Comparison of ENCODE assay signal across 23 cellular contexts in the genomic region with DNA sequence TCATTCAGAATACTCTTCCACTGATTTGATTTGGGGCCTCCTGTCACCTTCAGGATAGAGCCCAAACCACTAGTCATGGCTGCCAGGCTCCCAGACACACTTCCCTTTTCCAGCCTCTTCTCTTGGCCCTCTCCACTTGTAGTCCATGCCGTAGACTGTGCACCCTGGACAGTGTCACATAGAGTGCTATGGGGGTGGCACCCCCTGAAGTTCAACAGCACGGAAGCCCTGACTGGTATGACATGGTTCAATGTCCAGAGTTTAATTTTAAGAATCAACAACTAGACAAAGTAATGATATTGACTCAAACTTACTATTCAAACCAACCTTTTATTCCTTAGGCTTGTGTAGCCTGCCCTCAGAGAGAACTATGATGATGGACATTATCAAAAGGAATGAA. TPM values are rescaled to one million over a fixed set of nuclear protein-coding genes. Genes with fewer than 3 reads are reported as not detected.
"Had no signal": no experiment of that assay in that cellular context is flagged by ENCODE, and none has a peak within 500 bp of the region (broad histone marks: within the 10 kb centered on the region; RNA-seq: fewer than 3 reads in every experiment).

No MANE protein-coding gene starts in this region.

- H3K36me3 ChIP-seq: brain microvascular endothelial cell, MG63, Peyer's patch had no signal

- H3K27me3 ChIP-seq: brain microvascular endothelial cell, MG63, Peyer's patch had no signal

- H3K27ac ChIP-seq: brain microvascular endothelial cell, Peyer's patch had no signal

- H3K4me1 ChIP-seq: Peyer's patch had no signal

- DNase-seq: activated CD4-positive, alpha-beta T cell treated with anti-CD3 and anti-CD28 coated beads for 48 hours; activated CD4-positive, alpha-beta T cell treated with anti-CD3 and anti-CD28 coated beads, Interleukin-2, amount 50 U/mL, for 4 hours; activated CD4-positive, CD25-positive, alpha-beta regulatory T cell treated with anti-CD3 and anti-CD28 coated beads, Interleukin-2, amount 50 U/mL, for 72 hours; activated CD8-positive, alpha-beta memory T cell treated with anti-CD3 and anti-CD28 coated beads, Interleukin-2, amount 50 U/mL, for 48 hours; activated CD8-positive, alpha-beta T cell treated with anti-CD3 and anti-CD28 coated beads, Interleukin-2, amount 10 ng/mL, durations not matched to agents 7 days and 5 days; activated effector memory CD4-positive, alpha-beta T cell treated with Interleukin-2 at 50 U/mL for 16 hours; activated naive CD4-positive, alpha-beta T cell; activated T-cell treated with anti-CD3 and anti-CD28 coated beads, Interleukin-2, amount 50 U/mL, for 1 hour; amniotic stem cell; brain microvascular endothelial cell; MG63; NCI-H1105 treated with DMSO at 0.1 percent for 48 hours; NCI-H1436 treated with DMSO at 0.1 percent for 48 hours; NCI-H187; NCI-H2081; NCI-H510A treated with DMSO at 0.1 percent for 48 hours; NCI-H69; NK-92 treated with Interleukin-12 subunit alpha and Interleukin-12 subunit beta, amount 100 ng/mL, for 24 hours; Peyer's patch; SIG-M5; T-helper 17 cell; T-helper 9 cell had no signal

- ATAC-seq: activated CD8-positive, alpha-beta T cell treated with anti-CD3 and anti-CD28 coated beads, Interleukin-2, amount 10 ng/mL, durations not matched to agents 7 days and 5 days; T-helper 17 cell; WTC11 had no signal

- H3K4me3 ChIP-seq: MG63, Peyer's patch had no signal

- H3K9me3 ChIP-seq: MG63, Peyer's patch had no signal

RNA-seq across cellular contexts. Expression of gene FMO2, which starts 22.3 kb away (rescaled TPM):
- total RNA-seq: activated CD8-positive, alpha-beta T cell treated with anti-CD3 and anti-CD28 coated beads, Interleukin-2, amount 10 ng/mL, durations not matched to agents 7 days and 5 days; T-helper 17 cell; WTC11 had no signal

RNA-seq across cellular contexts. Expression of gene FMO1, which starts 40.9 kb away (rescaled TPM):
- total RNA-seq: activated CD8-positive, alpha-beta T cell treated with anti-CD3 and anti-CD28 coated beads, Interleukin-2, amount 10 ng/mL, durations not matched to agents 7 days and 5 days; T-helper 17 cell; WTC11 had no signal
